In genomic region chr6:26216886-26217713, GRCh38 we compare ENCODE assay signal across 1 cellular context.
A peak's percentile ranks its signal among the peaks of the same experiment; 100 is the strongest.
TF ChIP-seq lines count a peak whose summit lies in the region.

No MANE protein-coding gene starts in this region.

TF ChIP-seq in WTC11, 78 proteins besides CTCF, POLR2A, EP300 and RAD21 (continued from another document):
- 0 out of 2 replicates have a peak, but pooled peaks have one; percentile 58 for TF ChIP-seq CDX4 (CRISPR knock-in tag; IDR thresholded peaks at IDR 0.05; ENCODE audit: borderline replicate concordance)
- TF ChIP-seq SMAD4 (CRISPR knock-in tag; IDR thresholded peaks at IDR 0.05): peak; percentile 69
- no peak; the same call in 1 of the 2 replicates for TF ChIP-seq TEAD1 (CRISPR knock-in tag; IDR thresholded peaks at IDR 0.05)
- peak; percentile 60; the same call in 1 of the 2 replicates for TF ChIP-seq ERG (CRISPR knock-in tag; IDR thresholded peaks at IDR 0.05)
- no peak for TF ChIP-seq PRDM15 (CRISPR knock-in tag; IDR thresholded peaks at IDR 0.05)
- peak; percentile 92; the same call in 1 of the 2 replicates for TF ChIP-seq FOXP1 (CRISPR knock-in tag; IDR thresholded peaks at IDR 0.05; ENCODE audit: borderline replicate concordance)
- peak; percentile 59; the same call in 1 of the 2 replicates for TF ChIP-seq ARID4B (CRISPR knock-in tag; IDR thresholded peaks at IDR 0.05; ENCODE audit: borderline replicate concordance)
- TF ChIP-seq FOXK1 (CRISPR knock-in tag; IDR thresholded peaks at IDR 0.05): 0 out of 2 replicates have a peak, but pooled peaks have one; percentile 27
- 0 out of 2 replicates have a peak, but pooled peaks have one; percentile 80 for TF ChIP-seq PRRX2 (CRISPR knock-in tag; IDR thresholded peaks at IDR 0.05)
- TF ChIP-seq, protein P1, sequence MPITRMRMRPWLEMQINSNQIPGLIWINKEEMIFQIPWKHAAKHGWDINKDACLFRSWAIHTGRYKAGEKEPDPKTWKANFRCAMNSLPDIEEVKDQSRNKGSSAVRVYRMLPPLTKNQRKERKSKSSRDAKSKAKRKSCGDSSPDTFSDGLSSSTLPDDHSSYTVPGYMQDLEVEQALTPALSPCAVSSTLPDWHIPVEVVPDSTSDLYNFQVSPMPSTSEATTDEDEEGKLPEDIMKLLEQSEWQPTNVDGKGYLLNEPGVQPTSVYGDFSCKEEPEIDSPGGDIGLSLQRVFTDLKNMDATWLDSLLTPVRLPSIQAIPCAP (CRISPR knock-in tag; IDR thresholded peaks at IDR 0.05): peak; percentile 80
- no peak for TF ChIP-seq JAZF1 (CRISPR knock-in tag; IDR thresholded peaks at IDR 0.05)
- TF ChIP-seq, protein P2, sequence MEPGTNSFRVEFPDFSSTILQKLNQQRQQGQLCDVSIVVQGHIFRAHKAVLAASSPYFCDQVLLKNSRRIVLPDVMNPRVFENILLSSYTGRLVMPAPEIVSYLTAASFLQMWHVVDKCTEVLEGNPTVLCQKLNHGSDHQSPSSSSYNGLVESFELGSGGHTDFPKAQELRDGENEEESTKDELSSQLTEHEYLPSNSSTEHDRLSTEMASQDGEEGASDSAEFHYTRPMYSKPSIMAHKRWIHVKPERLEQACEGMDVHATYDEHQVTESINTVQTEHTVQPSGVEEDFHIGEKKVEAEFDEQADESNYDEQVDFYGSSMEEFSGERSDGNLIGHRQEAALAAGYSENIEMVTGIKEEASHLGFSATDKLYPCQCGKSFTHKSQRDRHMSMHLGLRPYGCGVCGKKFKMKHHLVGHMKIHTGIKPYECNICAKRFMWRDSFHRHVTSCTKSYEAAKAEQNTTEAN (CRISPR knock-in tag; IDR thresholded peaks at IDR 0.05): peak; percentile 41; the same call in 1 of the 2 replicates
- TF ChIP-seq ZNF416 (CRISPR knock-in tag; IDR thresholded peaks at IDR 0.05): peak; percentile 85; the same call in 1 of the 2 replicates
- TF ChIP-seq CREB1 (CRISPR knock-in tag; IDR thresholded peaks at IDR 0.05): peak; percentile 29; the same call in 1 of the 2 replicates
- no peak for TF ChIP-seq ZNF423 (CRISPR knock-in tag; IDR thresholded peaks at IDR 0.05)
- TF ChIP-seq JUN (CRISPR knock-in tag; IDR thresholded peaks at IDR 0.05): peak; percentile 32; the same call in 1 of the 2 replicates
- TF ChIP-seq, protein P3, sequence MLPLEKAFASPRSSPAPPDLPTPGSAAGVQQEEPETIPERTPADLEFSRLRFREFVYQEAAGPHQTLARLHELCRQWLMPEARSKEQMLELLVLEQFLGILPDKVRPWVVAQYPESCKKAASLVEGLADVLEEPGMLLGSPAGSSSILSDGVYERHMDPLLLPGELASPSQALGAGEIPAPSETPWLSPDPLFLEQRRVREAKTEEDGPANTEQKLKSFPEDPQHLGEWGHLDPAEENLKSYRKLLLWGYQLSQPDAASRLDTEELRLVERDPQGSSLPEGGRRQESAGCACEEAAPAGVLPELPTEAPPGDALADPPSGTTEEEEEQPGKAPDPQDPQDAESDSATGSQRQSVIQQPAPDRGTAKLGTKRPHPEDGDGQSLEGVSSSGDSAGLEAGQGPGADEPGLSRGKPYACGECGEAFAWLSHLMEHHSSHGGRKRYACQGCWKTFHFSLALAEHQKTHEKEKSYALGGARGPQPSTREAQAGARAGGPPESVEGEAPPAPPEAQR (CRISPR knock-in tag; IDR thresholded peaks at IDR 0.05): no peak
- peak; percentile 66 for TF ChIP-seq NFE2L1 (CRISPR knock-in tag; IDR thresholded peaks at IDR 0.05)
- TF ChIP-seq, protein P4, sequence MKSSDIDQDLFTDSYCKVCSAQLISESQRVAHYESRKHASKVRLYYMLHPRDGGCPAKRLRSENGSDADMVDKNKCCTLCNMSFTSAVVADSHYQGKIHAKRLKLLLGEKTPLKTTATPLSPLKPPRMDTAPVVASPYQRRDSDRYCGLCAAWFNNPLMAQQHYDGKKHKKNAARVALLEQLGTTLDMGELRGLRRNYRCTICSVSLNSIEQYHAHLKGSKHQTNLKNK (CRISPR knock-in tag; IDR thresholded peaks at IDR 0.05): no peak
- TF ChIP-seq E2F1 (CRISPR knock-in tag; IDR thresholded peaks at IDR 0.05): no peak; the same call in none of the 2 replicates
